Comparison of ENCODE assay signal across 27 cellular contexts in the genomic region with DNA sequence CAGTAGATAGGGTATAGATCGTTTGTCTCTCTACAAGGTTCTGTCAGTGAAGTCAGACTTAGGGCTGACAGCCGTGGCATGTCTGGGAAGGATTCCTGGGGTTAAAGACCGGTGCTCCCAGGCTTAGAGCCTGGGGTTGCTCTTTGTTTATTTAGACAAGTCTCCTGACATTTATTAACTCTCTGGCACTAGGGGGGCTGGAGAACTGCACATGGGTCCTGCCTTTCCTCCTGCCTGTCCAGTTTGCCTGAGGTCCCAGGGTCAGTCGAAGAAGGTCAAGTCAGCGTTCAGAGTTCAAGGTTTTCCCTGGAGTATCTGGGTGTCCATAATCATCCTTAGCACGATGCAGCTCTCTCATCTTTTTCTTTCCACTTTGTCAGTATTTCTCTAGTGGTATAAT. TPM values are rescaled to one million over a fixed set of nuclear protein-coding genes. Genes with fewer than 3 reads are reported as not detected.
"Had no signal": no experiment of that assay in that cellular context is flagged by ENCODE, and none has a peak within 500 bp of the region (broad histone marks: within the 10 kb centered on the region; RNA-seq: fewer than 3 reads in every experiment).

No MANE protein-coding gene starts in this region.

- H3K9me3 ChIP-seq: MG63, Peyer's patch had no signal

- H3K4me3 Mint-ChIP-seq: activated CD4-positive, alpha-beta memory T cell treated with anti-CD3 and anti-CD28 coated beads for 36 hours; activated CD4-positive, alpha-beta T cell treated with anti-CD3 and anti-CD28 coated beads, Interleukin-2, amount 10 ng/mL, durations not matched to agents 7 days and 5 days; activated naive CD4-positive, alpha-beta T cell treated with anti-CD3 and anti-CD28 coated beads for 36 hours; activated naive CD8-positive, alpha-beta T cell; activated T-helper 17 cell treated with anti-CD3 and anti-CD28 coated beads, Interleukin-2, amount 50 U/mL, for 72 hours; brain; T-helper 17 cell had no signal

- DNase-seq: activated CD4-positive, alpha-beta memory T cell treated with anti-CD3 and anti-CD28 coated beads for 36 hours; activated CD4-positive, alpha-beta T cell treated with anti-CD3 and anti-CD28 coated beads, Interleukin-2, amount 10 ng/mL, durations not matched to agents 7 days and 5 days; activated CD4-positive, CD25-positive, alpha-beta regulatory T cell; activated CD8-positive, alpha-beta memory T cell treated with anti-CD3 and anti-CD28 coated beads for 24 hours; activated gamma-delta T cell; activated naive CD4-positive, alpha-beta T cell treated with anti-CD3 and anti-CD28 coated beads for 36 hours; activated T-cell treated with anti-CD3 and anti-CD28 coated beads for 4 hours; activated T-cell treated with anti-CD3 and anti-CD28 coated beads, Interleukin-2, amount 50 U/mL, for 48 hours; amygdala; MG63; MV-4-11; NCI-H1092 treated with DMSO at 0.1 percent for 48 hours; NCI-H1417 treated with DMSO at 0.1 percent for 48 hours; NCI-H1694; NCI-H2029; NCI-H2107; NCI-H2171 treated with DMSO at 0.1 percent for 48 hours; NCI-H226; NCI-H526 treated with DMSO at 0.1 percent for 48 hours; Peyer's patch; SHP77 treated with DMSO at 0.1 percent for 48 hours; T-helper 17 cell; T-helper 9 cell had no signal

- H3K36me3 ChIP-seq: MG63, Peyer's patch had no signal

- H3K36me3 Mint-ChIP-seq: activated CD4-positive, alpha-beta memory T cell treated with anti-CD3 and anti-CD28 coated beads for 36 hours; activated naive CD8-positive, alpha-beta T cell; brain had no signal

- H3K4me3 ChIP-seq: MG63, Peyer's patch had no signal

- H3K4me1 ChIP-seq: Peyer's patch had no signal

- H3K27me3 ChIP-seq: Peyer's patch had no signal

- H3K27ac ChIP-seq: Peyer's patch, RWPE1 had no signal

- H3K4me1 Mint-ChIP-seq: activated T-helper 17 cell treated with anti-CD3 and anti-CD28 coated beads, Interleukin-2, amount 50 U/mL, for 72 hours had no signal

- ATAC-seq: activated T-helper 17 cell treated with anti-CD3 and anti-CD28 coated beads, Interleukin-2, amount 50 U/mL, for 72 hours; T-helper 17 cell had no signal

- H3K9me3 Mint-ChIP-seq: activated CD4-positive, alpha-beta memory T cell treated with anti-CD3 and anti-CD28 coated beads for 36 hours; activated CD4-positive, alpha-beta T cell treated with anti-CD3 and anti-CD28 coated beads, Interleukin-2, amount 10 ng/mL, durations not matched to agents 7 days and 5 days; activated naive CD4-positive, alpha-beta T cell treated with anti-CD3 and anti-CD28 coated beads for 36 hours; activated T-helper 17 cell treated with anti-CD3 and anti-CD28 coated beads, Interleukin-2, amount 50 U/mL, for 72 hours; brain had no signal

- H3K27ac Mint-ChIP-seq: activated CD4-positive, alpha-beta memory T cell treated with anti-CD3 and anti-CD28 coated beads for 36 hours; activated CD4-positive, alpha-beta T cell treated with anti-CD3 and anti-CD28 coated beads, Interleukin-2, amount 10 ng/mL, durations not matched to agents 7 days and 5 days; activated naive CD4-positive, alpha-beta T cell treated with anti-CD3 and anti-CD28 coated beads for 36 hours; activated naive CD8-positive, alpha-beta T cell; activated T-helper 17 cell treated with anti-CD3 and anti-CD28 coated beads, Interleukin-2, amount 50 U/mL, for 72 hours; brain; T-helper 17 cell had no signal

RNA-seq across cellular contexts. Expression of a gene that starts 5.6 kb away (rescaled TPM):
- total RNA-seq: activated CD4-positive, alpha-beta memory T cell treated with anti-CD3 and anti-CD28 coated beads for 36 hours; activated CD4-positive, alpha-beta T cell treated with anti-CD3 and anti-CD28 coated beads, Interleukin-2, amount 10 ng/mL, durations not matched to agents 7 days and 5 days; activated naive CD4-positive, alpha-beta T cell treated with anti-CD3 and anti-CD28 coated beads for 36 hours; activated T-helper 17 cell treated with anti-CD3 and anti-CD28 coated beads, Interleukin-2, amount 50 U/mL, for 72 hours; T-helper 17 cell had no signal
